ENCODE assay signal across 1 cellular context in genomic region chr20:49046087-49046900, GRCh38.
TF ChIP-seq lines count a peak whose summit lies in the region.

Gene CSE1L (plus strand): TSS chr20:49046312. CDS start chr20:49058464, 12,152 bp downstream.

TF ChIP-seq in K562, 482 proteins besides CTCF, POLR2A, EP300 and RAD21 (continued from another document and continues in another):
- TF ChIP-seq, protein P1, sequence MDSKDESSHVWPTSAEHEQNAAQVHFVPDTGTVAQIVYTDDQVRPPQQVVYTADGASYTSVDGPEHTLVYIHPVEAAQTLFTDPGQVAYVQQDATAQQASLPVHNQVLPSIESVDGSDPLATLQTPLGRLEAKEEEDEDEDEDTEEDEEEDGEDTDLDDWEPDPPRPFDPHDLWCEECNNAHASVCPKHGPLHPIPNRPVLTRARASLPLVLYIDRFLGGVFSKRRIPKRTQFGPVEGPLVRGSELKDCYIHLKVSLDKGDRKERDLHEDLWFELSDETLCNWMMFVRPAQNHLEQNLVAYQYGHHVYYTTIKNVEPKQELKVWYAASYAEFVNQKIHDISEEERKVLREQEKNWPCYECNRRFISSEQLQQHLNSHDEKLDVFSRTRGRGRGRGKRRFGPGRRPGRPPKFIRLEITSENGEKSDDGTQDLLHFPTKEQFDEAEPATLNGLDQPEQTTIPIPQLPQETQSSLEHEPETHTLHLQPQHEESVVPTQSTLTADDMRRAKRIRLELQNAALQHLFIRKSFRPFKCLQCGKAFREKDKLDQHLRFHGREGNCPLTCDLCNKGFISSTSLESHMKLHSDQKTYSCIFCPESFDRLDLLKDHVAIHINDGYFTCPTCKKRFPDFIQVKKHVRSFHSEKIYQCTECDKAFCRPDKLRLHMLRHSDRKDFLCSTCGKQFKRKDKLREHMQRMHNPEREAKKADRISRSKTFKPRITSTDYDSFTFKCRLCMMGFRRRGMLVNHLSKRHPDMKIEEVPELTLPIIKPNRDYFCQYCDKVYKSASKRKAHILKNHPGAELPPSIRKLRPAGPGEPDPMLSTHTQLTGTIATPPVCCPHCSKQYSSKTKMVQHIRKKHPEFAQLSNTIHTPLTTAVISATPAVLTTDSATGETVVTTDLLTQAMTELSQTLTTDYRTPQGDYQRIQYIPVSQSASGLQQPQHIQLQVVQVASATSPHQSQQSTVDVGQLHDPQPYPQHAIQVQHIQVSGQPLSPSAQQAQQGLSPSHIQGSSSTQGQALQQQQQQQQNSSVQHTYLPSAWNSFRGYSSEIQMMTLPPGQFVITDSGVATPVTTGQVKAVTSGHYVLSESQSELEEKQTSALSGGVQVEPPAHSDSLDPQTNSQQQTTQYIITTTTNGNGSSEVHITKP (IDR thresholded peaks at IDR 0.05; ENCODE audit: partially characterized antibody) = no peak
- TF ChIP-seq MCM7 (IDR thresholded peaks at IDR 0.05) = no peak
- TF ChIP-seq, protein P2, sequence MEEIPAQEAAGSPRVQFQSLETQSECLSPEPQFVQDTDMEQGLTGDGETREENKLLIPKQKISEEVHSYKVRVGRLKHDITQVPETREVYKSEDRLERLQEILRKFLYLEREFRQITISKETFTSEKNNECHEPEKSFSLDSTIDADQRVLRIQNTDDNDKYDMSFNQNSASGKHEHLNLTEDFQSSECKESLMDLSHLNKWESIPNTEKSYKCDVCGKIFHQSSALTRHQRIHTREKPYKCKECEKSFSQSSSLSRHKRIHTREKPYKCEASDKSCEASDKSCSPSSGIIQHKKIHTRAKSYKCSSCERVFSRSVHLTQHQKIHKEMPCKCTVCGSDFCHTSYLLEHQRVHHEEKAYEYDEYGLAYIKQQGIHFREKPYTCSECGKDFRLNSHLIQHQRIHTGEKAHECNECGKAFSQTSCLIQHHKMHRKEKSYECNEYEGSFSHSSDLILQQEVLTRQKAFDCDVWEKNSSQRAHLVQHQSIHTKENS (CRISPR knock-in tag; IDR thresholded peaks at IDR 0.05) = no peak
- no peak for TF ChIP-seq ETS2 (tag; IDR thresholded peaks at IDR 0.05; ENCODE audit: borderline replicate concordance, poor library complexity, severe bottlenecking)
- no peak for TF ChIP-seq SMAD4 (CRISPR knock-in tag; conservative IDR thresholded peaks at IDR 0.05)
- no peak; the same call in 1 of the 2 replicates for TF ChIP-seq FOSL1 (tag; conservative IDR thresholded peaks at IDR 0.05)
- TF ChIP-seq KDM2B (CRISPR knock-in tag; IDR thresholded peaks at IDR 0.05) = no peak
- TF ChIP-seq ZNF445 (CRISPR knock-in tag; IDR thresholded peaks at IDR 0.05; ENCODE audit: low read depth) = no peak
- TF ChIP-seq ZNF274 (IDR thresholded peaks at IDR 0.05; ENCODE audit: borderline replicate concordance, low read depth, low read length) = no peak
- TF ChIP-seq KAT2B (IDR thresholded peaks at IDR 0.05; ENCODE audit: low read depth, low read length) = no peak
- TF ChIP-seq SMARCA5 (IDR thresholded peaks at IDR 0.05) = no peak
- no peak for TF ChIP-seq CEBPB (tag; IDR thresholded peaks at IDR 0.05)
- no peak for TF ChIP-seq ZNF79 (CRISPR knock-in tag; IDR thresholded peaks at IDR 0.05; ENCODE audit: low read depth)
- TF ChIP-seq, protein P3, sequence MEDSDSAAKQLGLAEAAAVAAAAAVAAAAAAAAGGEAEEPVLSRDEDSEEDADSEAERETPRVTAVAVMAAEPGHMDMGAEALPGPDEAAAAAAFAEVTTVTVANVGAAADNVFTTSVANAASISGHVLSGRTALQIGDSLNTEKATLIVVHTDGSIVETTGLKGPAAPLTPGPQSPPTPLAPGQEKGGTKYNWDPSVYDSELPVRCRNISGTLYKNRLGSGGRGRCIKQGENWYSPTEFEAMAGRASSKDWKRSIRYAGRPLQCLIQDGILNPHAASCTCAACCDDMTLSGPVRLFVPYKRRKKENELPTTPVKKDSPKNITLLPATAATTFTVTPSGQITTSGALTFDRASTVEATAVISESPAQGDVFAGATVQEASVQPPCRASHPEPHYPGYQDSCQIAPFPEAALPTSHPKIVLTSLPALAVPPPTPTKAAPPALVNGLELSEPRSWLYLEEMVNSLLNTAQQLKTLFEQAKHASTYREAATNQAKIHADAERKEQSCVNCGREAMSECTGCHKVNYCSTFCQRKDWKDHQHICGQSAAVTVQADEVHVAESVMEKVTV (CRISPR knock-in tag; IDR thresholded peaks at IDR 0.05) = no peak
- no peak for TF ChIP-seq ZBTB12 (CRISPR knock-in tag; IDR thresholded peaks at IDR 0.05)
- TF ChIP-seq NFRKB (IDR thresholded peaks at IDR 0.05; ENCODE audit: low read depth) = peak; percentile 77
- TF ChIP-seq, protein P4, sequence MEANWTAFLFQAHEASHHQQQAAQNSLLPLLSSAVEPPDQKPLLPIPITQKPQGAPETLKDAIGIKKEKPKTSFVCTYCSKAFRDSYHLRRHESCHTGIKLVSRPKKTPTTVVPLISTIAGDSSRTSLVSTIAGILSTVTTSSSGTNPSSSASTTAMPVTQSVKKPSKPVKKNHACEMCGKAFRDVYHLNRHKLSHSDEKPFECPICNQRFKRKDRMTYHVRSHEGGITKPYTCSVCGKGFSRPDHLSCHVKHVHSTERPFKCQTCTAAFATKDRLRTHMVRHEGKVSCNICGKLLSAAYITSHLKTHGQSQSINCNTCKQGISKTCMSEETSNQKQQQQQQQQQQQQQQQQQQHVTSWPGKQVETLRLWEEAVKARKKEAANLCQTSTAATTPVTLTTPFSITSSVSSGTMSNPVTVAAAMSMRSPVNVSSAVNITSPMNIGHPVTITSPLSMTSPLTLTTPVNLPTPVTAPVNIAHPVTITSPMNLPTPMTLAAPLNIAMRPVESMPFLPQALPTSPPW (CRISPR knock-in tag; IDR thresholded peaks at IDR 0.05) = peak; percentile 31
- no peak for TF ChIP-seq ZKSCAN8 (CRISPR knock-in tag; IDR thresholded peaks at IDR 0.05)
- no peak for TF ChIP-seq PCBP2 (IDR thresholded peaks at IDR 0.05; ENCODE audit: low read depth, low read length, poor library complexity, severe bottlenecking)
- no peak for TF ChIP-seq ZNF217 (CRISPR knock-in tag; IDR thresholded peaks at IDR 0.05)
- TF ChIP-seq, protein P5, sequence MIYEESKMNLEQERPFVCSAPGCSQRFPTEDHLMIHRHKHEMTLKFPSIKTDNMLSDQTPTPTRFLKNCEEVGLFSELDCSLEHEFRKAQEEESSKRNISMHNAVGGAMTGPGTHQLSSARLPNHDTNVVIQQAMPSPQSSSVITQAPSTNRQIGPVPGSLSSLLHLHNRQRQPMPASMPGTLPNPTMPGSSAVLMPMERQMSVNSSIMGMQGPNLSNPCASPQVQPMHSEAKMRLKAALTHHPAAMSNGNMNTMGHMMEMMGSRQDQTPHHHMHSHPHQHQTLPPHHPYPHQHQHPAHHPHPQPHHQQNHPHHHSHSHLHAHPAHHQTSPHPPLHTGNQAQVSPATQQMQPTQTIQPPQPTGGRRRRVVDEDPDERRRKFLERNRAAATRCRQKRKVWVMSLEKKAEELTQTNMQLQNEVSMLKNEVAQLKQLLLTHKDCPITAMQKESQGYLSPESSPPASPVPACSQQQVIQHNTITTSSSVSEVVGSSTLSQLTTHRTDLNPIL (CRISPR knock-in tag; IDR thresholded peaks at IDR 0.05) = no peak
- no peak for TF ChIP-seq ZNF551 (CRISPR knock-in tag; IDR thresholded peaks at IDR 0.05)
- no peak for TF ChIP-seq CHD4 (IDR thresholded peaks at IDR 0.05; ENCODE audit: insufficient read depth, insufficient replicate concordance, low read depth, low read length, poor library complexity, severe bottlenecking)
- no peak for TF ChIP-seq TOE1 (IDR thresholded peaks at IDR 0.05; ENCODE audit: borderline replicate concordance)
- TF ChIP-seq TOE1 (CRISPR knock-in tag; IDR thresholded peaks at IDR 0.05; ENCODE audit: borderline replicate concordance, low read depth) = peak; percentile 90; the same call in 1 of the 2 replicates
- TF ChIP-seq HNRNPH1 (optimal IDR thresholded peaks at IDR 0.05; ENCODE audit: low read depth, low read length) = no peak
- no peak for TF ChIP-seq ZNF280A (IDR thresholded peaks at IDR 0.05; ENCODE audit: low read depth, partially characterized antibody)
- TF ChIP-seq SRSF7 (optimal IDR thresholded peaks at IDR 0.05; ENCODE audit: low read depth, low read length) = no peak
- peak in 1 of 2 experiments; percentile 91; a peak in 2 of 4 replicates for TF ChIP-seq TEAD1 (CRISPR knock-in tag; IDR thresholded peaks at IDR 0.05)
- TF ChIP-seq MYC (IDR thresholded peaks at IDR 0.05; ENCODE audit: low read depth, low read length) = peak; percentile 95
- peak; percentile 72 for TF ChIP-seq MYC (CRISPR knock-in tag; IDR thresholded peaks at IDR 0.05; ENCODE audit: borderline replicate concordance, low read depth)
- no peak for TF ChIP-seq SNAPC5 (CRISPR knock-in tag; IDR thresholded peaks at IDR 0.05)
- TF ChIP-seq ELF4 (CRISPR knock-in tag; IDR thresholded peaks at IDR 0.05) = 0 out of 2 replicates have a peak, but pooled peaks have one; percentile 6
- no peak for TF ChIP-seq HDAC2 (IDR thresholded peaks at IDR 0.05)
- TF ChIP-seq, protein P6, sequence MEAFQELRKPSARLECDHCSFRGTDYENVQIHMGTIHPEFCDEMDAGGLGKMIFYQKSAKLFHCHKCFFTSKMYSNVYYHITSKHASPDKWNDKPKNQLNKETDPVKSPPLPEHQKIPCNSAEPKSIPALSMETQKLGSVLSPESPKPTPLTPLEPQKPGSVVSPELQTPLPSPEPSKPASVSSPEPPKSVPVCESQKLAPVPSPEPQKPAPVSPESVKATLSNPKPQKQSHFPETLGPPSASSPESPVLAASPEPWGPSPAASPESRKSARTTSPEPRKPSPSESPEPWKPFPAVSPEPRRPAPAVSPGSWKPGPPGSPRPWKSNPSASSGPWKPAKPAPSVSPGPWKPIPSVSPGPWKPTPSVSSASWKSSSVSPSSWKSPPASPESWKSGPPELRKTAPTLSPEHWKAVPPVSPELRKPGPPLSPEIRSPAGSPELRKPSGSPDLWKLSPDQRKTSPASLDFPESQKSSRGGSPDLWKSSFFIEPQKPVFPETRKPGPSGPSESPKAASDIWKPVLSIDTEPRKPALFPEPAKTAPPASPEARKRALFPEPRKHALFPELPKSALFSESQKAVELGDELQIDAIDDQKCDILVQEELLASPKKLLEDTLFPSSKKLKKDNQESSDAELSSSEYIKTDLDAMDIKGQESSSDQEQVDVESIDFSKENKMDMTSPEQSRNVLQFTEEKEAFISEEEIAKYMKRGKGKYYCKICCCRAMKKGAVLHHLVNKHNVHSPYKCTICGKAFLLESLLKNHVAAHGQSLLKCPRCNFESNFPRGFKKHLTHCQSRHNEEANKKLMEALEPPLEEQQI (IDR thresholded peaks at IDR 0.05) = no peak
- TF ChIP-seq ZNF12 (CRISPR knock-in tag; IDR thresholded peaks at IDR 0.05) = no peak
- peak; percentile 78 for TF ChIP-seq CHD2 (IDR thresholded peaks at IDR 0.05; ENCODE audit: low read depth, low read length)
- TF ChIP-seq, protein P7, sequence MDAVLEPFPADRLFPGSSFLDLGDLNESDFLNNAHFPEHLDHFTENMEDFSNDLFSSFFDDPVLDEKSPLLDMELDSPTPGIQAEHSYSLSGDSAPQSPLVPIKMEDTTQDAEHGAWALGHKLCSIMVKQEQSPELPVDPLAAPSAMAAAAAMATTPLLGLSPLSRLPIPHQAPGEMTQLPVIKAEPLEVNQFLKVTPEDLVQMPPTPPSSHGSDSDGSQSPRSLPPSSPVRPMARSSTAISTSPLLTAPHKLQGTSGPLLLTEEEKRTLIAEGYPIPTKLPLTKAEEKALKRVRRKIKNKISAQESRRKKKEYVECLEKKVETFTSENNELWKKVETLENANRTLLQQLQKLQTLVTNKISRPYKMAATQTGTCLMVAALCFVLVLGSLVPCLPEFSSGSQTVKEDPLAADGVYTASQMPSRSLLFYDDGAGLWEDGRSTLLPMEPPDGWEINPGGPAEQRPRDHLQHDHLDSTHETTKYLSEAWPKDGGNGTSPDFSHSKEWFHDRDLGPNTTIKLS (IDR thresholded peaks at IDR 0.05; ENCODE audit: borderline replicate concordance, low read depth) = no peak
- no peak for TF ChIP-seq ILK (tag; IDR thresholded peaks at IDR 0.05; ENCODE audit: borderline replicate concordance, low read depth)
- TF ChIP-seq NFIX (CRISPR knock-in tag; IDR thresholded peaks at IDR 0.05; ENCODE audit: low read depth) = no peak
- TF ChIP-seq, protein P8, sequence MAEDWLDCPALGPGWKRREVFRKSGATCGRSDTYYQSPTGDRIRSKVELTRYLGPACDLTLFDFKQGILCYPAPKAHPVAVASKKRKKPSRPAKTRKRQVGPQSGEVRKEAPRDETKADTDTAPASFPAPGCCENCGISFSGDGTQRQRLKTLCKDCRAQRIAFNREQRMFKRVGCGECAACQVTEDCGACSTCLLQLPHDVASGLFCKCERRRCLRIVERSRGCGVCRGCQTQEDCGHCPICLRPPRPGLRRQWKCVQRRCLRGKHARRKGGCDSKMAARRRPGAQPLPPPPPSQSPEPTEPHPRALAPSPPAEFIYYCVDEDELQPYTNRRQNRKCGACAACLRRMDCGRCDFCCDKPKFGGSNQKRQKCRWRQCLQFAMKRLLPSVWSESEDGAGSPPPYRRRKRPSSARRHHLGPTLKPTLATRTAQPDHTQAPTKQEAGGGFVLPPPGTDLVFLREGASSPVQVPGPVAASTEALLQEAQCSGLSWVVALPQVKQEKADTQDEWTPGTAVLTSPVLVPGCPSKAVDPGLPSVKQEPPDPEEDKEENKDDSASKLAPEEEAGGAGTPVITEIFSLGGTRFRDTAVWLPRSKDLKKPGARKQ (CRISPR knock-in tag; IDR thresholded peaks at IDR 0.05) = no peak
- TF ChIP-seq FIP1L1 (IDR thresholded peaks at IDR 0.05; ENCODE audit: low read depth, low read length, poor library complexity, severe bottlenecking) = peak; percentile 90
- TF ChIP-seq, protein P9, sequence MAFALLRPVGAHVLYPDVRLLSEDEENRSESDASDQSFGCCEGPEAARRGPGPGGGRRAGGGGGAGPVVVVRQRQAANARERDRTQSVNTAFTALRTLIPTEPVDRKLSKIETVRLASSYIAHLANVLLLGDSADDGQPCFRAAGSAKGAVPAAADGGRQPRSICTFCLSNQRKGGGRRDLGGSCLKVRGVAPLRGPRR (CRISPR knock-in tag; IDR thresholded peaks at IDR 0.05) = no peak
- no peak for TF ChIP-seq THRAP3 (IDR thresholded peaks at IDR 0.05; ENCODE audit: borderline replicate concordance)
- TF ChIP-seq ZSCAN32 (CRISPR knock-in tag; IDR thresholded peaks at IDR 0.05) = 0 out of 2 replicates have a peak, but pooled peaks have one; percentile 10
- no peak for TF ChIP-seq HNRNPLL (IDR thresholded peaks at IDR 0.05; ENCODE audit: low read depth, low read length, poor library complexity, severe bottlenecking)
- no peak for TF ChIP-seq TAF15 (IDR thresholded peaks at IDR 0.05; ENCODE audit: low read depth, low read length)
